19 cellular contexts compared by ENCODE assay signal in the genomic region with DNA sequence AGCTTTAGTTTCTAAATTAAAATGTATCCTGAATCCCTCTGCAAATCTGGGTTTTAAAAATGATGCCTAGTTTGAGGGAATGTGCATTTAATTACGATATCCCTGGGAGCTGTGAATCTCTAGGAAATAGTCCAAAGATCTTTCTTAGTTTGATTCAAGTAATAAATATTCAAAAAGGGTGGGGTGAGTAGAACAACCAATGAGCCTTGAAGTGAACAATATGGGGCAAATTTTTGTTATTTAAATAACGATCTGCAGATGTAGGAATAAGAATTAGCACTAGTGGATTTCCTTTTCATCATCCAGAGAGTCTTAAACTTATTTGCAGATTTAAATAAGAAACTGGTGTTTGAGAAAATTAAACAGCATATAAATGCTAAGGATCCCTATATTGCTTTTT.
A peak's percentile ranks its signal among the peaks of the same experiment; 100 is the strongest.
DNase-seq lines count a peak whose midpoint lies in the region; TF ChIP-seq lines count a peak whose summit lies in the region.
"Had no signal": no experiment of that assay in that cellular context is flagged by ENCODE, and none has a peak within 500 bp of the region (broad histone marks: within the 10 kb centered on the region; RNA-seq: fewer than 3 reads in every experiment).

No MANE protein-coding gene starts in this region.

- no peaks in the 10 kb centered on the region for H4K20me1 ChIP-seq in GM23248 (ENCODE audit: insufficient read depth)

- peak; percentile 49 for DNase-seq in AG08395 (ENCODE audit: low spot score)
- peak; percentile 61 for DNase-seq in AG10803 (ENCODE audit: low read depth)
- DNase-seq in GM23248: peak; percentile 30
- DNase-seq in fibroblast of gingiva (ENCODE audit: low read depth): peak; percentile 40
- DNase-seq in DMS153 (lab: John Stamatoyannopoulos, UW): no peak
- no peak for DNase-seq in SHP77 (lab: John Stamatoyannopoulos, UW)
- DNase-seq in NK-92 (lab: John Stamatoyannopoulos, UW; ENCODE audit: unreplicated experiment): no peak
- DNase-seq: 8988T; ACHN; C1 segment of cervical spinal cord; Calu3; CD4-positive, alpha-beta memory T cell; COR-L47; DND-41; GOT3; HFFc6 had no signal

- in situ Hi-C loops in GM23248 (cut with MboI): no loop called here

- no peak overlapping the region for H3K9ac ChIP-seq in GM23248

- H3K27ac ChIP-seq in GM23248: no peak overlapping the region
- H3K27ac ChIP-seq: A549 had no signal

- 9 to 11% methylated on average over 2 of the region's 2 CpGs for WGBS in GM23248 (ENCODE audit: low coverage in 1 of 2, low lambda C conversion rate in 2 of 2, missing lambda C conversion rate in 2 of 2), 2 experiments

- no peaks in the 10 kb centered on the region for H3K9me3 ChIP-seq in GM23248 (ENCODE audit: low read depth)
- H3K9me3 ChIP-seq: A549, HAP-1 had no signal

- H3K4me1 ChIP-seq in GM23248 (ENCODE audit: insufficient read depth): peaks cover 5% of the 10 kb centered on the region; the same call in 1 of the 2 replicates
- H3K4me1 ChIP-seq: A549, HAP-1 had no signal

- H3K36me3 ChIP-seq in GM23248 (ENCODE audit: low read depth): peaks cover 23% of the 10 kb centered on the region

- H3K4me2 ChIP-seq in GM23248 (ENCODE audit: unreplicated experiment): no peak overlapping the region
- H3K4me2 ChIP-seq: A549 had no signal

- no peaks in the 10 kb centered on the region for H3K9me2 ChIP-seq in GM23248 (ENCODE audit: insufficient read depth)

- no peaks in the 10 kb centered on the region for H3K27me3 ChIP-seq in GM23248 (replicated peaks; ENCODE audit: insufficient read depth)

- H3F3A ChIP-seq in GM23248 (ENCODE audit: insufficient read depth): no peaks in the 10 kb centered on the region

- H3K79me2 ChIP-seq in GM23248 (ENCODE audit: insufficient read depth): no peaks in the 10 kb centered on the region

- no peak for TF ChIP-seq CTCF in AG10803 (conservative IDR thresholded peaks at IDR 0.05; ENCODE audit: low read length)

- H2AFZ ChIP-seq in GM23248: 0 out of 2 replicates have a peak overlapping the region, but pooled peaks have one; percentile 14

- no peak overlapping the region for H3K4me3 ChIP-seq in AG10803 (ENCODE audit: low read length)
- H3K4me3 ChIP-seq in GM23248: no peak overlapping the region
- H3K4me3 ChIP-seq: A549, GM12878, HAP-1 had no signal

Comparison
In these comparisons a context has a peak if more than half of its experiments do, and no peak if none do; other contexts are left out.
1. DNase-seq: peak in AG08395 (single experiment), AG10803 (single experiment), GM23248 (single experiment) and fibroblast of gingiva (single experiment); none in DMS153 (single experiment), SHP77 (0 of 2) and NK-92 (single experiment).